In the genomic region with DNA sequence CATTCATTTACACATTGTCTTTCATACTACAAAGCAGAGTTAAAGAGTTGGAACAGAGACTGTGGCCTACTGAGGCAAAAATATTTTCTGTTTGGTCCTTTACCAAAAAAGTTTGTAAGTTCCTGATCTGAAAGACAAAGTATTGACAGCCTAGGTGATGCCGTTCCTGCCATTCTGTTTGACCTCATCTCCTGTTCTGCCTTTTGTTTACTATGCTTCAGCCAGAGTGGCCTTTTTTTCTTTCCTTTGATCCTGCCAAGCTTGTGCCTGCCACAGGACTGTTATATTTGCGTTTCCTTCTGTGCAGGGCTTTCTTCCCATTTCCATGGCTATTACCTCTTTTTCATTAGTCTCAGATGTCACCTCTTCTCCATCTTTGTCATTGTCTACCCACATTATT, we compare ENCODE assay signal across 18 cellular contexts. TPM values are rescaled to one million over a fixed set of nuclear protein-coding genes. Genes with fewer than 3 reads are reported as not detected.
"Had no signal": no experiment of that assay in that cellular context is flagged by ENCODE, and none has a peak within 500 bp of the region (broad histone marks: within the 10 kb centered on the region; RNA-seq: fewer than 3 reads in every experiment).

No MANE protein-coding gene starts in this region.

RNA-seq across cellular contexts. Expression of gene GOLGA6L7, which starts 36.6 kb away (rescaled TPM):
- total RNA-seq: activated B cell treated with CpG ODN at 0.5 μM for 24 hours; activated CD4-positive, alpha-beta memory T cell treated with anti-CD3 and anti-CD28 coated beads for 36 hours; activated CD4-positive, alpha-beta T cell treated with anti-CD3 and anti-CD28 coated beads, Interleukin-2, amount 10 ng/mL, durations not matched to agents 24 days and 14 days; activated CD8-positive, alpha-beta memory T cell treated with anti-CD3 and anti-CD28 coated beads for 36 hours; activated CD8-positive, alpha-beta T cell treated with anti-CD3 and anti-CD28 coated beads for 36 hours; activated naive CD4-positive, alpha-beta T cell treated with anti-CD3 and anti-CD28 coated beads for 36 hours; activated naive CD4-positive, alpha-beta T cell treated with anti-CD3 and anti-CD28 coated beads, Interleukin-2, amount 50 U/mL, for 72 hours; activated naive CD8-positive, alpha-beta T cell treated with anti-CD3 and anti-CD28 coated beads for 36 hours; activated T-cell treated with anti-CD3 and anti-CD28 coated beads, Interleukin-2, amount 50 U/mL, for 4 hours; activated T-cell treated with anti-CD3 and anti-CD28 coated beads, Interleukin-2, amount 50 U/mL, for 72 hours; activated T-helper 1 cell treated with anti-CD3 and anti-CD28 coated beads, Interleukin-12 subunit alpha, Interleukin-12 subunit beta, Interleukin-2, Interleukin-4 antibody, amounts not matched to agents 30 ng/mL and 10 ng/mL and 1 ng/mL, durations not matched to agents 14 hours and 24 hours and 36 hours; activated T-helper 17 cell treated with anti-CD3 and anti-CD28 coated beads, Interleukin-2, amount 50 U/mL, for 72 hours; adrenal gland; aorta; astrocyte; body of pancreas; breast epithelium; cardiac septum had no signal
